Comparison of ENCODE assay signal across 8 cellular contexts in genomic region chr20:58307270-58307669, GRCh38. TPM values are rescaled to one million over a fixed set of nuclear protein-coding genes. Genes with fewer than 3 reads are reported as not detected.
A peak's percentile ranks its signal among the peaks of the same experiment; 100 is the strongest.
DNase-seq lines count a peak whose midpoint lies in the region; ATAC-seq lines count a peak whose summit lies in the region.

No MANE protein-coding gene starts in this region.

- no peaks in the 10 kb centered on the region for H3K9me3 Mint-ChIP-seq in activated CD8-positive, alpha-beta memory T cell treated with anti-CD3 and anti-CD28 coated beads, Interleukin-2, amount 10 ng/mL, durations not matched to agents 7 days and 5 days (ENCODE audit: low read depth)
- no peaks in the 10 kb centered on the region for H3K9me3 Mint-ChIP-seq in stimulated activated naive B cell treated with anti-CD40 and anti-IgM and Interleukin-4, amounts not matched to agents 10 μg/mL and 1 μg/mL and 100 μg/mL, for 72 hours

- no peak overlapping the region for H3K4me3 ChIP-seq in SJSA1

- no peaks in the 10 kb centered on the region for H3K27me3 Mint-ChIP-seq in activated CD8-positive, alpha-beta memory T cell treated with anti-CD3 and anti-CD28 coated beads, Interleukin-2, amount 10 ng/mL, durations not matched to agents 7 days and 5 days
- no peaks in the 10 kb centered on the region for H3K27me3 Mint-ChIP-seq in stimulated activated naive B cell treated with anti-CD40 and anti-IgM and Interleukin-4, amounts not matched to agents 10 μg/mL and 1 μg/mL and 100 μg/mL, for 72 hours

- H3K4me1 Mint-ChIP-seq in activated CD8-positive, alpha-beta memory T cell treated with anti-CD3 and anti-CD28 coated beads, Interleukin-2, amount 10 ng/mL, durations not matched to agents 7 days and 5 days: peaks cover 44% of the 10 kb centered on the region
- peaks cover 31 to 44% of the 10 kb centered on the region in 2 donors for H3K4me1 Mint-ChIP-seq in stimulated activated naive B cell treated with anti-CD40 and anti-IgM and Interleukin-4, amounts not matched to agents 10 μg/mL and 1 μg/mL and 100 μg/mL, for 72 hours

- CTCF ChIA-PET in activated CD8-positive, alpha-beta memory T cell treated with anti-CD3 and anti-CD28 coated beads, Interleukin-2, amount 10 ng/mL, durations not matched to agents 7 days and 5 days (lab: Charles Lee): interaction anchor here (1.1 to 2.5 kb wide), 2 partner anchors 11 to 344 kb away, joined by 4 to 10 read pairs; partner anchors contain the start of gene STX16

- peak overlapping the region; percentile 82 for H3K27ac Mint-ChIP-seq in activated CD8-positive, alpha-beta memory T cell treated with anti-CD3 and anti-CD28 coated beads, Interleukin-2, amount 10 ng/mL, durations not matched to agents 7 days and 5 days
- H3K27ac Mint-ChIP-seq in stimulated activated naive B cell treated with anti-CD40 and anti-IgM and Interleukin-4, amounts not matched to agents 10 μg/mL and 1 μg/mL and 100 μg/mL, for 72 hours: peak overlapping the region; percentile 98

- H3K9me3 ChIP-seq in SJSA1 (replicated peaks): no peaks in the 10 kb centered on the region; the same call in 1 of the 2 replicates

- H3K27me3 ChIP-seq in SJSA1 (replicated peaks): no peaks in the 10 kb centered on the region

- peaks cover 48% of the 10 kb centered on the region for H3K4me1 ChIP-seq in SJSA1 (replicated peaks)

- peaks cover 16% of the 10 kb centered on the region for H3K36me3 ChIP-seq in SJSA1

- H3K27ac ChIP-seq in SJSA1 (peak overlapping the region; percentile 97), epithelial cell of prostate (peak overlapping the region; percentile 68)

- peak overlapping the region; percentile 58 for H3K4me3 Mint-ChIP-seq in activated CD8-positive, alpha-beta memory T cell treated with anti-CD3 and anti-CD28 coated beads, Interleukin-2, amount 10 ng/mL, durations not matched to agents 7 days and 5 days
- H3K4me3 Mint-ChIP-seq in stimulated activated naive B cell treated with anti-CD40 and anti-IgM and Interleukin-4, amounts not matched to agents 10 μg/mL and 1 μg/mL and 100 μg/mL, for 72 hours: peak overlapping the region; percentile 70 to 79

- peaks cover 11% of the 10 kb centered on the region for H3K36me3 Mint-ChIP-seq in activated CD8-positive, alpha-beta memory T cell treated with anti-CD3 and anti-CD28 coated beads, Interleukin-2, amount 10 ng/mL, durations not matched to agents 7 days and 5 days
- H3K36me3 Mint-ChIP-seq in stimulated activated naive B cell treated with anti-CD40 and anti-IgM and Interleukin-4, amounts not matched to agents 10 μg/mL and 1 μg/mL and 100 μg/mL, for 72 hours: peaks cover 15 to 28% of the 10 kb centered on the region in 2 donors

- DNase-seq in activated CD8-positive, alpha-beta memory T cell treated with anti-CD3 and anti-CD28 coated beads, Interleukin-2, amount 10 ng/mL, durations not matched to agents 7 days and 5 days: no peak
- DNase-seq in activated CD8-positive, alpha-beta memory T cell treated with anti-CD3 and anti-CD28 coated beads, Interleukin-2, amount 50 U/mL, for 48 hours: no peak
- DNase-seq in SJSA1 (ENCODE audit: low read depth in 1 of 2, low spot score in 2 of 2) (no peak), epithelial cell of prostate (ENCODE audit: low read depth, low spot score) (no peak), SW480 (ENCODE audit: low spot score) (no peak), inferior parietal cortex (ENCODE audit: extremely low spot score) (no peak), SK-N-DZ (ENCODE audit: low spot score) (no peak)
- DNase-seq in stimulated activated naive B cell treated with anti-CD40 and anti-IgM and Interleukin-4, amounts not matched to agents 10 μg/mL and 1 μg/mL and 100 μg/mL, for 72 hours: no peak

- ATAC-seq in activated CD8-positive, alpha-beta memory T cell treated with anti-CD3 and anti-CD28 coated beads, Interleukin-2, amount 10 ng/mL, durations not matched to agents 7 days and 5 days: no peak
- no peak for ATAC-seq in stimulated activated naive B cell treated with anti-CD40 and anti-IgM and Interleukin-4, amounts not matched to agents 10 μg/mL and 1 μg/mL and 100 μg/mL, for 72 hours (replicated peaks)

RNA-seq across cellular contexts. Expression of gene RAB22A, which starts 2.2 kb away (rescaled TPM):
- 10 to 100 TPM; 13.2 to 14.7 TPM for total RNA-seq in activated CD8-positive, alpha-beta memory T cell treated with anti-CD3 and anti-CD28 coated beads, Interleukin-2, amount 10 ng/mL, durations not matched to agents 7 days and 5 days
- 19.1 and 23.7 TPM in 2 replicates for total RNA-seq in SJSA1 (2014; rRNA removed; shearing (Covaris generic))
- polyA plus RNA-seq in SK-N-DZ (2014; cell fraction: cytosol; rRNA removed): 9.6 and 10.6 TPM in 2 replicates
- polyA plus RNA-seq in SK-N-DZ (2014; cell fraction: nucleus; rRNA removed): 6.2 and 6.9 TPM in 2 replicates
